Comparison of ENCODE assay signal across 16 cellular contexts in genomic region chr20:1337441-1337840, GRCh38. TPM values are rescaled to one million over a fixed set of nuclear protein-coding genes. Genes with fewer than 3 reads are reported as not detected.
DNase-seq lines count a peak whose midpoint lies in the region; ATAC-seq and TF ChIP-seq lines count a peak whose summit lies in the region.
"Had no signal": no experiment of that assay in that cellular context is flagged by ENCODE, and none has a peak within 500 bp of the region (broad histone marks: within the 10 kb centered on the region; RNA-seq: fewer than 3 reads in every experiment).

No MANE protein-coding gene starts in this region.

- H3K9me3 Mint-ChIP-seq in activated CD4-positive, alpha-beta T cell treated with anti-CD3 and anti-CD28 coated beads, Interleukin-2, amount 10 ng/mL, durations not matched to agents 7 days and 5 days: no peaks in the 10 kb centered on the region
- no peaks in the 10 kb centered on the region for H3K9me3 Mint-ChIP-seq in activated CD4-positive, alpha-beta T cell treated with anti-CD3 and anti-CD28 coated beads, Interleukin-2, amount 10 ng/mL, durations not matched to agents 24 days and 14 days
- H3K9me3 Mint-ChIP-seq in CD8-positive, alpha-beta memory T cell: no peaks in the 10 kb centered on the region
- H3K9me3 Mint-ChIP-seq: GM23338; stimulated activated naive B cell treated with anti-CD40 and anti-IgM and Interleukin-4, amounts not matched to agents 10 μg/mL and 1 μg/mL and 100 μg/mL, for 72 hours had no signal

- H3K4me1 Mint-ChIP-seq in activated CD4-positive, alpha-beta T cell treated with anti-CD3 and anti-CD28 coated beads, Interleukin-2, amount 10 ng/mL, durations not matched to agents 7 days and 5 days: peaks cover 27% of the 10 kb centered on the region
- H3K4me1 Mint-ChIP-seq in activated CD4-positive, alpha-beta T cell treated with anti-CD3 and anti-CD28 coated beads, Interleukin-2, amount 10 ng/mL, durations not matched to agents 24 days and 14 days: peaks cover 25% of the 10 kb centered on the region
- peaks cover 6 to 36% (median 14%) of the 10 kb centered on the region in 3 donors for H3K4me1 Mint-ChIP-seq in CD8-positive, alpha-beta memory T cell

- TF ChIP-seq CTCF in RWPE1 (conservative IDR thresholded peaks at IDR 0.05; ENCODE audit: low read depth) (no peak), left lung (IDR thresholded peaks at IDR 0.05) (no peak), spleen (IDR thresholded peaks at IDR 0.05 in 8 of 11, conservative IDR thresholded peaks at IDR 0.05 in 3 of 11) (no peak), prostate gland (IDR thresholded peaks at IDR 0.05) (no peak)

- peak overlapping the region; percentile 68 for H3K27ac Mint-ChIP-seq in activated CD4-positive, alpha-beta T cell treated with anti-CD3 and anti-CD28 coated beads, Interleukin-2, amount 10 ng/mL, durations not matched to agents 7 days and 5 days
- no peak overlapping the region for H3K27ac Mint-ChIP-seq in activated CD4-positive, alpha-beta T cell treated with anti-CD3 and anti-CD28 coated beads, Interleukin-2, amount 10 ng/mL, durations not matched to agents 24 days and 14 days
- peak overlapping the region in 1 of 8 donors; percentile 11 for H3K27ac Mint-ChIP-seq in CD8-positive, alpha-beta memory T cell
- H3K27ac Mint-ChIP-seq: GM23338 had no signal

- H3K4me1 ChIP-seq in left lung: peaks cover 9 to 54% of the 10 kb centered on the region in 2 donors
- peaks cover 17 to 65% (median 33%) of the 10 kb centered on the region in 6 donors for H3K4me1 ChIP-seq in spleen
- peaks cover 15% of the 10 kb centered on the region for H3K4me1 ChIP-seq in CD8-positive, alpha-beta memory T cell (ENCODE audit: insufficient read depth, low read length)
- H3K4me1 ChIP-seq in prostate gland (replicated peaks): peaks cover 8% of the 10 kb centered on the region

- no peaks in the 10 kb centered on the region for H3K27me3 Mint-ChIP-seq in activated CD4-positive, alpha-beta T cell treated with anti-CD3 and anti-CD28 coated beads, Interleukin-2, amount 10 ng/mL, durations not matched to agents 7 days and 5 days
- H3K27me3 Mint-ChIP-seq in activated CD4-positive, alpha-beta T cell treated with anti-CD3 and anti-CD28 coated beads, Interleukin-2, amount 10 ng/mL, durations not matched to agents 24 days and 14 days: no peaks in the 10 kb centered on the region
- H3K27me3 Mint-ChIP-seq in CD8-positive, alpha-beta memory T cell: no peaks in the 10 kb centered on the region
- H3K27me3 Mint-ChIP-seq: stimulated activated naive B cell treated with anti-CD40 and anti-IgM and Interleukin-4, amounts not matched to agents 10 μg/mL and 1 μg/mL and 100 μg/mL, for 72 hours had no signal

- no peak for DNase-seq in activated CD4-positive, alpha-beta T cell treated with anti-CD3 and anti-CD28 coated beads, Interleukin-2, amount 10 ng/mL, durations not matched to agents 7 days and 5 days
- DNase-seq in activated CD4-positive, alpha-beta T cell treated with anti-CD3 and anti-CD28 coated beads, Interleukin-2, amount 10 ng/mL, durations not matched to agents 24 days and 14 days: no peak
- DNase-seq in RWPE1 (ENCODE audit: low spot score) (no peak), left lung (no peak), spleen (no peak), prostate gland (ENCODE audit: low spot score) (no peak)
- DNase-seq in CD8-positive, alpha-beta memory T cell: no peak
- DNase-seq: 8988T; activated gamma-delta T cell; NCI-H1048; NK-92 treated with Interleukin-12 subunit alpha and Interleukin-12 subunit beta, amount 100 ng/mL, for 24 hours; retina; stimulated activated naive B cell treated with anti-CD40 and anti-IgM and Interleukin-4, amounts not matched to agents 10 μg/mL and 1 μg/mL and 100 μg/mL, for 72 hours; trophoblast cell had no signal

- H3K9me3 ChIP-seq in left lung (no peaks in the 10 kb centered on the region), spleen (no peaks in the 10 kb centered on the region), prostate gland (no peaks in the 10 kb centered on the region)
- no peaks in the 10 kb centered on the region for H3K9me3 ChIP-seq in CD8-positive, alpha-beta memory T cell (ENCODE audit: low read length)

- WGBS in spleen, 5 donors: 70 to 85% (median 72%) methylated on average over 5 of the region's 5 CpGs
- 45% methylated on average over 5 of the region's 5 CpGs for WGBS in prostate gland

- POLR2A ChIA-PET in activated CD4-positive, alpha-beta T cell treated with anti-CD3 and anti-CD28 coated beads, Interleukin-2, amount 10 ng/mL, durations not matched to agents 7 days and 5 days (lab: Charles Lee): no interaction called here
- POLR2A ChIA-PET in RWPE1 (lab: Yijun Ruan, JAX; ENCODE audit: low non-redundant PET): interaction anchor here (0.6 kb wide), 1 partner anchor 26 kb away, joined by 7 read pairs; no protein-coding TSS in a partner anchor
- POLR2A ChIA-PET in CD8-positive, alpha-beta memory T cell (lab: Charles Lee): no interaction called here

- H3K36me3 ChIP-seq in left lung (no peaks in the 10 kb centered on the region), spleen (peaks cover 0 to 22% (median 0%) of the 10 kb centered on the region in 6 donors), prostate gland (no peaks in the 10 kb centered on the region)
- H3K36me3 ChIP-seq in CD8-positive, alpha-beta memory T cell (ENCODE audit: insufficient read depth, low read length): no peaks in the 10 kb centered on the region

- CTCF ChIA-PET in activated CD4-positive, alpha-beta T cell treated with anti-CD3 and anti-CD28 coated beads, Interleukin-2, amount 10 ng/mL, durations not matched to agents 7 days and 5 days (lab: Charles Lee): interaction anchor here (1.1 kb wide), 1 partner anchor 129 kb away, joined by 3 read pairs; the partner anchor contains the start of gene NSFL1C
- CTCF ChIA-PET in RWPE1 (lab: Yijun Ruan, JAX): no interaction called here
- CTCF ChIA-PET in CD8-positive, alpha-beta memory T cell (lab: Charles Lee): no interaction called here

- TF ChIP-seq POLR2A in spleen (IDR thresholded peaks at IDR 0.05): no peak
- TF ChIP-seq POLR2A in prostate gland (IDR thresholded peaks at IDR 0.05): no peak

- H3K27ac ChIP-seq in RWPE1: peak overlapping the region; percentile 65
- H3K27ac ChIP-seq in left lung: peak overlapping the region; percentile 23 to 67
- H3K27ac ChIP-seq in spleen: peak overlapping the region; percentile 2 to 72 (median 64)
- no peak overlapping the region for H3K27ac ChIP-seq in CD8-positive, alpha-beta memory T cell (ENCODE audit: low read depth, low read length)
- H3K27ac ChIP-seq in prostate gland: no peak overlapping the region

- H3K27me3 ChIP-seq in left lung (no peaks in the 10 kb centered on the region), spleen (replicated peaks in 1 of 7) (no peaks in the 10 kb centered on the region), prostate gland (replicated peaks; ENCODE audit: insufficient read depth) (no peaks in the 10 kb centered on the region)
- H3K27me3 ChIP-seq in CD8-positive, alpha-beta memory T cell (ENCODE audit: insufficient read depth, low read length, poor library complexity, severe bottlenecking): no peaks in the 10 kb centered on the region

- no peak for ATAC-seq in left lung
- no peak for ATAC-seq in HG02885 (IDR thresholded peaks at IDR 0.05; ENCODE audit: poor library complexity, unreplicated experiment)

- no peak overlapping the region for H3K4me3 Mint-ChIP-seq in activated CD4-positive, alpha-beta T cell treated with anti-CD3 and anti-CD28 coated beads, Interleukin-2, amount 10 ng/mL, durations not matched to agents 7 days and 5 days
- no peak overlapping the region for H3K4me3 Mint-ChIP-seq in activated CD4-positive, alpha-beta T cell treated with anti-CD3 and anti-CD28 coated beads, Interleukin-2, amount 10 ng/mL, durations not matched to agents 24 days and 14 days
- peak overlapping the region in 1 of 7 donors; percentile 23 for H3K4me3 Mint-ChIP-seq in CD8-positive, alpha-beta memory T cell
- H3K4me3 Mint-ChIP-seq: GM23338; stimulated activated naive B cell treated with anti-CD40 and anti-IgM and Interleukin-4, amounts not matched to agents 10 μg/mL and 1 μg/mL and 100 μg/mL, for 72 hours had no signal

- peaks cover 9% of the 10 kb centered on the region for H3K36me3 Mint-ChIP-seq in activated CD4-positive, alpha-beta T cell treated with anti-CD3 and anti-CD28 coated beads, Interleukin-2, amount 10 ng/mL, durations not matched to agents 7 days and 5 days (ENCODE audit: low read depth)
- peaks cover 24% of the 10 kb centered on the region for H3K36me3 Mint-ChIP-seq in activated CD4-positive, alpha-beta T cell treated with anti-CD3 and anti-CD28 coated beads, Interleukin-2, amount 10 ng/mL, durations not matched to agents 24 days and 14 days (ENCODE audit: low read depth)
- H3K36me3 Mint-ChIP-seq in CD8-positive, alpha-beta memory T cell: peaks cover 0 to 24% (median 0%) of the 10 kb centered on the region in 3 donors

- H3K4me3 ChIP-seq in left lung (no peak overlapping the region), spleen (no peak overlapping the region), prostate gland (no peak overlapping the region)
- no peak overlapping the region for H3K4me3 ChIP-seq in CD8-positive, alpha-beta memory T cell (ENCODE audit: low read length)
- H3K4me3 ChIP-seq: GM23338 had no signal

- intact Hi-C loops in activated CD4-positive, alpha-beta T cell treated with anti-CD3 and anti-CD28 coated beads, Interleukin-2, amount 10 ng/mL, durations not matched to agents 24 days and 14 days (cut with micrococcal nuclease): no loop called here
- intact Hi-C loops in left lung (cut with DNase I): no loop called here
- intact Hi-C loops in spleen (cut with DNase I; ENCODE audit: low total_unique reads): no loop called here
- intact Hi-C loops in prostate gland (cut with DNase I): no loop called here

RNA-seq across cellular contexts. Expression of gene SDCBP2, which starts 8.5 kb away (rescaled TPM):
- total RNA-seq in activated CD4-positive, alpha-beta T cell treated with anti-CD3 and anti-CD28 coated beads, Interleukin-2, amount 10 ng/mL, durations not matched to agents 7 days and 5 days: 1 to 10 TPM; 1.4 to 2.2 TPM
- total RNA-seq in activated CD4-positive, alpha-beta T cell treated with anti-CD3 and anti-CD28 coated beads, Interleukin-2, amount 10 ng/mL, durations not matched to agents 24 days and 14 days: 2.0 and 3.0 TPM in 2 replicates
- 10 to 100 TPM; 13.5 to 21.5 TPM for total RNA-seq in left lung
- total RNA-seq in spleen: 1 to 10 TPM; 2.1 to 7.1 (median 3.5) TPM
- 1 to 10 TPM; 2.0 to 3.7 (median 3.0) TPM for polyA plus RNA-seq in spleen
- 1 to 10 TPM; 3.7 to 4.7 TPM for total RNA-seq in CD8-positive, alpha-beta memory T cell
- polyA plus RNA-seq in CD8-positive, alpha-beta memory T cell: 2.2 TPM
- 1 to 10 TPM; 4.0 to 7.3 TPM for total RNA-seq in prostate gland

RNA-seq across cellular contexts. Expression of gene FKBP1A, which starts 55.4 kb away (rescaled TPM):
- 100 to 1,000 TPM; 207 to 238 TPM for total RNA-seq in activated CD4-positive, alpha-beta T cell treated with anti-CD3 and anti-CD28 coated beads, Interleukin-2, amount 10 ng/mL, durations not matched to agents 7 days and 5 days
- total RNA-seq in activated CD4-positive, alpha-beta T cell treated with anti-CD3 and anti-CD28 coated beads, Interleukin-2, amount 10 ng/mL, durations not matched to agents 24 days and 14 days: 291 and 292 TPM in 2 replicates
- total RNA-seq in left lung: 100 to 1,000 TPM; 278 to 385 TPM
- 100 to 1,000 TPM; 167 to 338 (median 260) TPM for total RNA-seq in spleen
- 100 to 1,000 TPM; 135 to 286 (median 209) TPM for polyA plus RNA-seq in spleen
- 100 to 1,000 TPM; 274 TPM for total RNA-seq in CD8-positive, alpha-beta memory T cell
- 43.1 TPM for polyA plus RNA-seq in CD8-positive, alpha-beta memory T cell
- 100 to 1,000 TPM; 103 to 161 TPM for total RNA-seq in prostate gland

Comparison
In these comparisons a context has a peak if more than half of its experiments do, and no peak if none do; other contexts are left out.
1. H3K27ac ChIP-seq: peak in RWPE1 (single experiment), left lung (2 of 2) and spleen (8 of 8); none in CD8-positive, alpha-beta memory T cell (single experiment) and prostate gland (0 of 2).